Comparison of ENCODE assay signal across 1 cellular context in genomic region chr7:38222481-38223096, GRCh38.
TF ChIP-seq lines count a peak whose summit lies in the region.

No MANE protein-coding gene starts in this region.

TF ChIP-seq in GM23338, 12 proteins besides CTCF, POLR2A, EP300 and RAD21 (continued from another document):
- no peak for TF ChIP-seq ZNF462 (CRISPR knock-in tag; IDR thresholded peaks at IDR 0.05)
- no peak for TF ChIP-seq ETS1 (IDR thresholded peaks at IDR 0.05)
- TF ChIP-seq REST (IDR thresholded peaks at IDR 0.05; ENCODE audit: unreplicated experiment), result no peak
- TF ChIP-seq EZH2phosphoT487 (IDR thresholded peaks at IDR 0.05; ENCODE audit: unreplicated experiment), result no peak
